In the genomic region with DNA sequence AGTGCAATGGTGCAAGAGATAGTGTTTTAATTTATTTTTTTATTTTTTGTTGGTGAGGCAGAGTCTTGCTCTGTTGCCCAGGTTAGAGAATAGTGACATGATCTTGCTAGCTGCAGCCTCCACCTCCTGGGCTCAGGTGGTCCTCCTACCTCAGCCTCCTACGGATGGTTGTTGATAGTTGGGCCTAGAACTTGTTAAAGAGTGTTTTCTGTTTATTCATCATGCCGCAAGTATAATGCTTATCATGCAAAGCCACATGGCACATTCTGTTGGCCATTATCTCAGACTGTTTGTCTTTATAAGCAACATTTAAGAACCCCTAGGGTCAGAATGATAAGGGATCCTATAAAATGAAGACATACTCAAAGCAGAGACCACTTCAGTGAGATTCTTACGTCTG, we compare ENCODE assay signal across 10 cellular contexts. TPM values are rescaled to one million over a fixed set of nuclear protein-coding genes. Genes with fewer than 3 reads are reported as not detected.
DNase-seq lines count a peak whose midpoint lies in the region; ATAC-seq, FAIRE-seq and TF ChIP-seq lines count a peak whose summit lies in the region.
"Had no signal": no experiment of that assay in that cellular context is flagged by ENCODE, and none has a peak within 500 bp of the region (broad histone marks: within the 10 kb centered on the region; RNA-seq: fewer than 3 reads in every experiment).

No MANE protein-coding gene starts in this region.

- H3K4me3 ChIP-seq in breast epithelium, result no peak overlapping the region
- H3K4me3 ChIP-seq in upper lobe of left lung, result no peak overlapping the region
- no peak overlapping the region for H3K4me3 ChIP-seq in small intestine (ENCODE audit: low read depth in 1 of 2, low read length in 2 of 2)

- H3K27me3 Mint-ChIP-seq in MCF 10A (ENCODE audit: insufficient read depth, unreplicated experiment) (no peaks in the 10 kb centered on the region), T-cell (no peaks in the 10 kb centered on the region), type B pancreatic cell (no peaks in the 10 kb centered on the region)

- FAIRE-seq in small intestine (lab: Jason Lieb, UNC), result no peak
- FAIRE-seq: colon had no signal

- H3K9me3 Mint-ChIP-seq in MCF 10A (ENCODE audit: unreplicated experiment) (no peaks in the 10 kb centered on the region), T-cell (no peaks in the 10 kb centered on the region), type B pancreatic cell (no peaks in the 10 kb centered on the region)

- POLR2A ChIA-PET in MCF 10A (lab: Yijun Ruan, JAX) (interaction anchor here (0.6 to 2.7 kb wide), 9 partner anchors 10 to 830 kb away, joined by 3 to 27 read pairs (median 5); a partner anchor contains a TSS), T-cell (lab: Charles Lee) (interaction anchor here in 1 of 2 donors (0.5 kb wide), 1 partner anchor 131 kb away, joined by 3 read pairs; no protein-coding TSS in a partner anchor)

- H3K9me3 ChIP-seq in breast epithelium, result no peaks in the 10 kb centered on the region
- no peaks in the 10 kb centered on the region for H3K9me3 ChIP-seq in upper lobe of left lung
- no peaks in the 10 kb centered on the region for H3K9me3 ChIP-seq in small intestine (ENCODE audit: control insufficient read depth, low read depth)

- H3K27ac Mint-ChIP-seq in MCF 10A (ENCODE audit: low read depth, unreplicated experiment), result no peak overlapping the region
- H3K27ac Mint-ChIP-seq in T-cell, result no peak overlapping the region
- H3K27ac Mint-ChIP-seq in type B pancreatic cell, result no peak overlapping the region

- H3K4me1 ChIP-seq in breast epithelium, result no peaks in the 10 kb centered on the region
- peaks cover 6 to 30% (median 21%) of the 10 kb centered on the region in 4 donors for H3K4me1 ChIP-seq in upper lobe of left lung
- no peaks in the 10 kb centered on the region for H3K4me1 ChIP-seq in small intestine (ENCODE audit: control insufficient read depth in 2 of 2, insufficient read depth in 1 of 2, low read depth in 1 of 2, low read length in 1 of 2)

- H3K4me1 Mint-ChIP-seq in MCF 10A (ENCODE audit: insufficient read depth, unreplicated experiment) (peaks cover 12% of the 10 kb centered on the region), T-cell (peaks cover 52 to 62% (median 59%) of the 10 kb centered on the region in 3 donors), type B pancreatic cell (ENCODE audit: unreplicated experiment) (peaks cover 17% of the 10 kb centered on the region)

- H3K36me3 Mint-ChIP-seq in MCF 10A (ENCODE audit: insufficient read depth, unreplicated experiment) (peaks cover 10% of the 10 kb centered on the region), T-cell (peaks cover 8% of the 10 kb centered on the region), type B pancreatic cell (peaks cover 3% of the 10 kb centered on the region)

- TF ChIP-seq POLR2A in breast epithelium (IDR thresholded peaks at IDR 0.05) (no peak), erythroblast (IDR thresholded peaks at IDR 0.05; ENCODE audit: low read length) (no peak), upper lobe of left lung (IDR thresholded peaks at IDR 0.05) (no peak)

- CTCF ChIA-PET in MCF 10A (lab: Yijun Ruan, JAX) (interaction anchor here (2.3 kb wide), 1 partner anchor 29 kb away, joined by 9 read pairs; no protein-coding TSS in a partner anchor), T-cell (lab: Charles Lee) (no interaction called here)

- H3K4me3 Mint-ChIP-seq in MCF 10A (ENCODE audit: unreplicated experiment) (peak overlapping the region; percentile 88), T-cell (peak overlapping the region; percentile 63 to 96 (median 88)), type B pancreatic cell (peak overlapping the region; percentile 97)

- H3K36me3 ChIP-seq in breast epithelium (no peaks in the 10 kb centered on the region), upper lobe of left lung (peaks cover 0 to 11% (median under 1%) of the 10 kb centered on the region in 4 donors), small intestine (ENCODE audit: control insufficient read depth in 2 of 2, insufficient read depth in 2 of 2, low read length in 2 of 2) (peaks cover under 1 to 3% of the 10 kb centered on the region in 2 donors)

- BruUV-seq in MCF 10A (replicated peaks; lab: Mats Ljungman, UMichigan), result no TSS peak

- ATAC-seq in T-cell (replicated peaks in 1 of 4) (no peak), upper lobe of left lung (ENCODE audit: low FRiP score in 2 of 2) (no peak)

- TF ChIP-seq CTCF in MCF 10A (IDR thresholded peaks at IDR 0.05; ENCODE audit: unreplicated experiment), result no peak
- no peak for TF ChIP-seq CTCF in breast epithelium (IDR thresholded peaks at IDR 0.05)
- no peak for TF ChIP-seq CTCF in type B pancreatic cell (conservative IDR thresholded peaks at IDR 0.05)
- TF ChIP-seq CTCF in upper lobe of left lung (IDR thresholded peaks at IDR 0.05), result no peak

- no peak for TF ChIP-seq EP300 in upper lobe of left lung (IDR thresholded peaks at IDR 0.05)

- DNase-seq in MCF 10A (ENCODE audit: unreplicated experiment) (no peak), breast epithelium (ENCODE audit: low spot score in 2 of 2) (no peak), T-cell (no peak), erythroblast (lab: John Stamatoyannopoulos, UW) (peak; percentile 89 to 97), type B pancreatic cell (ENCODE audit: extremely low spot score, unreplicated experiment) (no peak), upper lobe of left lung (no peak), Kasumi-1 (lab: John Stamatoyannopoulos, UW) (no peak), small intestine (no peak)
- DNase-seq: stimulated activated naive CD4-positive, alpha-beta T cell had no signal

- intact Hi-C loops in MCF 10A (cut with micrococcal nuclease) (loop anchor here (5.0 kb wide), 1 partner anchor 230 kb away; no protein-coding TSS in a partner anchor), breast epithelium (cut with DNase I; ENCODE audit: low total_unique reads) (no loop called here)

- WGBS in upper lobe of left lung, 2 donors, result 70 to 90% methylated on average over 3 of the region's 3 CpGs
- WGBS in small intestine, 3 donors, result 59 to 84% (median 64%) methylated on average over 3 of the region's 3 CpGs

- no peaks in the 10 kb centered on the region for H3K27me3 ChIP-seq in breast epithelium
- no peaks in the 10 kb centered on the region for H3K27me3 ChIP-seq in upper lobe of left lung
- H3K27me3 ChIP-seq in small intestine (ENCODE audit: control insufficient read depth in 2 of 2, insufficient read depth in 2 of 2, low read length in 2 of 2), result no peaks in the 10 kb centered on the region

- H3K27ac ChIP-seq in breast epithelium (no peak overlapping the region), upper lobe of left lung (no peak overlapping the region), small intestine (ENCODE audit: low read depth in 1 of 2, low read length in 1 of 2) (no peak overlapping the region)

RNA-seq across cellular contexts. Expression of a gene that starts 1.7 kb away (rescaled TPM):
- 80.3 and 102 TPM in 2 replicates for total RNA-seq in MCF 10A (2022)
- 10 to 100 TPM; 46.9 to 57.7 (median 54.7) TPM for total RNA-seq in breast epithelium
- total RNA-seq in T-cell, result 10 to 100 TPM; 46.0 to 50.8 (median 48.4) TPM
- total RNA-seq in type B pancreatic cell (ENCODE audit: low replicate concordance), result 43.8 and 51.1 TPM in 2 replicates
- total RNA-seq in upper lobe of left lung, result 100 to 1,000 TPM in 1 of 6 donors, 10 to 100 TPM in 5; 34.1 to 103 (median 43.1) TPM
- polyA plus RNA-seq in small intestine, result 10 to 100 TPM in 1 of 3 donors, 1 to 10 TPM in 2; 3.8 to 18.3 (median 7.3) TPM

Comparison
In these comparisons a context has a peak if more than half of its experiments do, and no peak if none do; other contexts are left out.
1. DNase-seq: peak in erythroblast (2 of 2); none in MCF 10A (single experiment), breast epithelium (0 of 2), T-cell (0 of 34), type B pancreatic cell (single experiment), upper lobe of left lung (0 of 2), Kasumi-1 (0 of 2) and small intestine (single experiment).
2. Peak in every context shown above with its lines, with median percentiles within 50 percentile points of each other: H3K4me3 Mint-ChIP-seq.